In genomic region chr5:35924122-35924949, GRCh38 we compare ENCODE assay signal across 10 cellular contexts. TPM values are rescaled to one million over a fixed set of nuclear protein-coding genes. Genes with fewer than 3 reads are reported as not detected.
DNase-seq lines count a peak whose midpoint lies in the region; ATAC-seq and TF ChIP-seq lines count a peak whose summit lies in the region.
"Had no signal": no experiment of that assay in that cellular context is flagged by ENCODE, and none has a peak within 500 bp of the region (broad histone marks: within the 10 kb centered on the region; RNA-seq: fewer than 3 reads in every experiment).

No MANE protein-coding gene starts in this region.

- peak; percentile 52 for DNase-seq in DND-41
- DNase-seq in MG63 = peak; percentile 76
- peak; percentile 86 for DNase-seq in osteoblast (ENCODE audit: insufficient read length, low spot score, missing footprints)
- no peak for DNase-seq in posterior vena cava (ENCODE audit: low spot score)
- no peak for DNase-seq in GDM1 (lab: John Stamatoyannopoulos, UW)

- peak overlapping the region; percentile 86 for H3K27ac ChIP-seq in DND-41 (ENCODE audit: low read length)
- peak overlapping the region; percentile 82 for H3K27ac ChIP-seq in osteoblast (ENCODE audit: low read depth, low read length)
- H3K27ac ChIP-seq: uterus had no signal

- H3K4me2 ChIP-seq in DND-41 (ENCODE audit: insufficient read depth, low read length) = peak overlapping the region; percentile 63
- peak overlapping the region; percentile 89 for H3K4me2 ChIP-seq in osteoblast (ENCODE audit: insufficient read depth, low read length)

- H3K36me3 Mint-ChIP-seq in brain = no peaks in the 10 kb centered on the region

- H3K27ac Mint-ChIP-seq in brain = no peak overlapping the region

- H2AFZ ChIP-seq in DND-41 (ENCODE audit: low read depth, low read length) = peak overlapping the region; percentile 27
- H2AFZ ChIP-seq in osteoblast (ENCODE audit: low read length) = peak overlapping the region; percentile 90

- peaks cover 19% of the 10 kb centered on the region for H3K79me2 ChIP-seq in DND-41 (ENCODE audit: insufficient read depth, low read length)
- no peaks in the 10 kb centered on the region for H3K79me2 ChIP-seq in osteoblast (ENCODE audit: insufficient read depth, low read length)

- no peaks in the 10 kb centered on the region for H3K27me3 ChIP-seq in DND-41 (ENCODE audit: insufficient read depth, low read length, poor library complexity)
- no peaks in the 10 kb centered on the region for H3K27me3 ChIP-seq in MG63
- H3K27me3 ChIP-seq in osteoblast (ENCODE audit: insufficient read depth, low read length) = peaks cover 14% of the 10 kb centered on the region
- H3K27me3 ChIP-seq: uterus had no signal

- H3K9me3 ChIP-seq in DND-41 (ENCODE audit: insufficient read depth, low read length, severe bottlenecking) = peaks cover 8% of the 10 kb centered on the region
- peaks cover 9% of the 10 kb centered on the region for H3K9me3 ChIP-seq in MG63
- H3K9me3 ChIP-seq in osteoblast (ENCODE audit: low read depth, low read length) = no peaks in the 10 kb centered on the region
- H3K9me3 ChIP-seq: uterus had no signal

- peaks cover 16% of the 10 kb centered on the region for H3K27me3 Mint-ChIP-seq in brain

- intact Hi-C loops in posterior vena cava (cut with DNase I) = loop anchor here in 1 of 2 donors (10.0 kb wide), 1 partner anchor 150 kb away; no protein-coding TSS in a partner anchor

- H4K20me1 ChIP-seq in DND-41 (ENCODE audit: insufficient read depth, low read length) (no peaks in the 10 kb centered on the region), osteoblast (ENCODE audit: insufficient read depth, low read length) (no peaks in the 10 kb centered on the region)

- TF ChIP-seq CTCF in DND-41 (IDR thresholded peaks at IDR 0.05; ENCODE audit: borderline replicate concordance, extremely low read depth, low read length, poor library complexity, severe bottlenecking) = no peak
- no peak for TF ChIP-seq CTCF in brain (conservative IDR thresholded peaks at IDR 0.05)
- no peak for TF ChIP-seq CTCF in osteoblast (IDR thresholded peaks at IDR 0.05; ENCODE audit: extremely low read depth, low read depth, low read length)

- H3K4me1 Mint-ChIP-seq in brain = peaks cover 14% of the 10 kb centered on the region

- H3K9me3 Mint-ChIP-seq in brain = peaks cover 0 to 5% (median 0%) of the 10 kb centered on the region in 5 experiments

- peak overlapping the region; percentile 59 for H3K9ac ChIP-seq in DND-41 (ENCODE audit: low read depth, low read length)

- peak; percentile 21; the same call in 2 of the 3 replicates for ATAC-seq in DND-41 (ENCODE audit: insufficient read depth, low read depth)
- no peak for ATAC-seq in GM18502 (IDR thresholded peaks at IDR 0.05; ENCODE audit: poor library complexity, unreplicated experiment)

- H3K4me3 Mint-ChIP-seq in brain = peak overlapping the region; percentile 5 to 57 (median 41)

- H3K36me3 ChIP-seq in DND-41 (ENCODE audit: insufficient read depth, low read length) = peaks cover 3% of the 10 kb centered on the region; the same call in 1 of the 2 replicates
- peaks cover 2% of the 10 kb centered on the region; the same call in 1 of the 2 replicates for H3K36me3 ChIP-seq in MG63
- no peaks in the 10 kb centered on the region for H3K36me3 ChIP-seq in osteoblast (ENCODE audit: insufficient read depth, low read length)
- H3K36me3 ChIP-seq: uterus had no signal

- H3K4me1 ChIP-seq in DND-41 (ENCODE audit: insufficient read depth, low read length) (peaks cover 71% of the 10 kb centered on the region), osteoblast (ENCODE audit: insufficient read depth, low read length) (peaks cover 30% of the 10 kb centered on the region)

- H3K4me3 ChIP-seq in DND-41 (ENCODE audit: low read depth in 1 of 2, low read length in 2 of 2) (peak overlapping the region in 1 of 2 experiments; percentile 32; a peak in 2 of 4 replicates), MG63 (no peak overlapping the region), osteoblast (ENCODE audit: insufficient read depth, low read length) (peak overlapping the region; percentile 63)
- H3K4me3 ChIP-seq: lung had no signal

RNA-seq across cellular contexts. Expression of gene CAPSL, which starts 14.1 kb away (rescaled TPM):
- total RNA-seq in MG63 (2014; rRNA removed; shearing (Covaris generic); ENCODE audit: low replicate concordance) = not detected in 2 replicates
- not detected for polyA plus RNA-seq in brain (ENCODE audit: insufficient read depth, low read depth, low replicate concordance)
- total RNA-seq in osteoblast = not detected in 2 replicates
- total RNA-seq in posterior vena cava = not detected
- total RNA-seq: H7 had no signal

Comparison
In these comparisons a context has a peak if more than half of its experiments do, and no peak if none do; other contexts are left out.
1. DNase-seq: peak in DND-41 (single experiment), MG63 (single experiment) and osteoblast (single experiment); none in posterior vena cava (single experiment) and GDM1 (single experiment).